ENCODE assay signal across 10 cellular contexts in genomic region chr14:56333361-56334279, GRCh38.
A peak's percentile ranks its signal among the peaks of the same experiment; 100 is the strongest.
DNase-seq lines count a peak whose midpoint lies in the region; ATAC-seq and TF ChIP-seq lines count a peak whose summit lies in the region.
"Had no signal": no experiment of that assay in that cellular context is flagged by ENCODE, and none has a peak within 500 bp of the region (broad histone marks: within the 10 kb centered on the region; RNA-seq: fewer than 3 reads in every experiment).

No MANE protein-coding gene starts in this region.

- no peak for TF ChIP-seq POLR2A in esophagus muscularis mucosa (IDR thresholded peaks at IDR 0.05; ENCODE audit: low read depth)

- no peaks in the 10 kb centered on the region for H3K9me3 ChIP-seq in esophagus muscularis mucosa

- TF ChIP-seq CTCF in esophagus muscularis mucosa (IDR thresholded peaks at IDR 0.05) = no peak

- no peak overlapping the region for H3K4me3 ChIP-seq in esophagus muscularis mucosa

- no peak for ATAC-seq in HG02973 (IDR thresholded peaks at IDR 0.05; ENCODE audit: unreplicated experiment)

- no peaks in the 10 kb centered on the region for H3K36me3 ChIP-seq in esophagus muscularis mucosa

- TF ChIP-seq EP300 in esophagus muscularis mucosa (IDR thresholded peaks at IDR 0.05) = no peak

- DNase-seq in NCI-H1105 treated with DMSO at 0.1 percent for 48 hours (lab: John Stamatoyannopoulos, UW) (peak; percentile 22), NCI-H1105 (lab: John Stamatoyannopoulos, UW) (no peak), NOMO-1 (lab: John Stamatoyannopoulos, UW; ENCODE audit: unreplicated experiment in 2 of 2) (peak; percentile 19 to 62), esophagus muscularis mucosa (ENCODE audit: extremely low spot score) (peak; percentile 70), smooth muscle cell of the brain vasculature (ENCODE audit: low read depth, low spot score) (peak; percentile 29), UCSD-AML1 (lab: John Stamatoyannopoulos, UW; ENCODE audit: unreplicated experiment) (no peak), cerebellar nuclear complex (lab: John Stamatoyannopoulos, UW) (no peak)
- DNase-seq: left cardiac atrium had no signal

- intact Hi-C loops in esophagus muscularis mucosa (cut with DNase I) = loop anchor here (10.0 kb wide), 1 partner anchor 209 kb away; no protein-coding TSS in a partner anchor

- 71% methylated on average over 9 of the region's 9 CpGs for WGBS in esophagus muscularis mucosa

- no peaks in the 10 kb centered on the region for H3K27me3 ChIP-seq in esophagus muscularis mucosa

- H3K4me1 ChIP-seq in esophagus muscularis mucosa = peaks cover 5 to 11% (median 9%) of the 10 kb centered on the region in 4 donors

- peak overlapping the region in 2 of 4 donors; percentile 35 to 50 for H3K27ac ChIP-seq in esophagus muscularis mucosa (replicated peaks in 1 of 4)
- H3K27ac ChIP-seq: 22Rv1 had no signal

Comparison
In these comparisons a context has a peak if more than half of its experiments do, and no peak if none do; other contexts are left out.
1. DNase-seq: peak in NCI-H1105 treated with DMSO at 0.1 percent for 48 hours (single experiment), NOMO-1 (2 of 2), esophagus muscularis mucosa (single experiment) and smooth muscle cell of the brain vasculature (single experiment); none in NCI-H1105 (single experiment), UCSD-AML1 (single experiment) and cerebellar nuclear complex (0 of 2).